Comparison of ENCODE assay signal across 9 cellular contexts in the genomic region with DNA sequence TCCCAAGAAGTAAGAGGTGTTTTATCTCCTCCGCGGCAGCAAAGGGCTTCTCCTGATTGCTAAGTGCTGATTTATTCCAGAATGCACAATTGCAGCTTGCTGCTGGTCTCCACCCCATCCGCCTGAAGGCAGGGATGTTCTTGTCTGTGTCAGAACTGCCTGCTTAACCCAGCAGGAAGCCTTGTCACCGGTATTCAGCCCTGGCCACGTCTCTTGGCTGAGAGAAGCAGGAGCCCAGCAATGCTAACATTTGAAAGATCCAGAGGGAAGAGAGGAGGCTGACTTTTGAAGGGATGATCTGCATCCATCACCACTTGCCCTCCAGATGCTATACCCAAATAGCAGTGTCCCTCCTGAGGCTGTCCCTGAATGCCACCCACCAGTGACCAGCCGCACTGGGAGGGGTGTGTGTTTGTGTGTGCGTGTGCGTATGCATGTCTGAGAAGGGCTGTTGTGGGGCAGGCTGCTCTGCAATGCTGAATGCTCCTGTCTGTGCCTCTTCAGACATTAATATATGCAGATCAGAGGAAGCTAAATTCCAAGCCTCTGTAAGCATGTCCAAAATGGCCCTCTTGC. TPM values are rescaled to one million over a fixed set of nuclear protein-coding genes. Genes with fewer than 3 reads are reported as not detected.
DNase-seq lines count a peak whose midpoint lies in the region; ATAC-seq and TF ChIP-seq lines count a peak whose summit lies in the region.
"Had no signal": no experiment of that assay in that cellular context is flagged by ENCODE, and none has a peak within 500 bp of the region (broad histone marks: within the 10 kb centered on the region; RNA-seq: fewer than 3 reads in every experiment).

No MANE protein-coding gene starts in this region.

- H3K27me3 Mint-ChIP-seq in brain: peaks cover 26% of the 10 kb centered on the region

- no peaks in the 10 kb centered on the region for H3K9me3 Mint-ChIP-seq in brain

- peak; percentile 24 to 67 (median 32) for DNase-seq in stimulated activated naive CD4-positive, alpha-beta T cell (lab: John Stamatoyannopoulos, UW)
- DNase-seq in stimulated activated naive CD4-positive, alpha-beta T cell treated with Interleukin-2 at 50 U/mL for 16 hours (lab: John Stamatoyannopoulos, UW): no peak
- DNase-seq in 8988T: no peak

- H3K27ac Mint-ChIP-seq in brain: peak overlapping the region; percentile 1 to 80 (median 40)

- H3K4me3 Mint-ChIP-seq in brain: peak overlapping the region; percentile 62 to 80 (median 72)

- peaks cover 25% of the 10 kb centered on the region for H3K4me1 ChIP-seq in mesodermal cell (ENCODE audit: control insufficient read depth, insufficient read depth, low read length, poor library complexity, severe bottlenecking)

- H3K27ac ChIP-seq in mesodermal cell (ENCODE audit: low read depth, low read length, severe bottlenecking): peak overlapping the region; percentile 33
- H3K27ac ChIP-seq: SJCRH30 had no signal

- ATAC-seq in GM21390 (IDR thresholded peaks at IDR 0.05; ENCODE audit: unreplicated experiment) (no peak), GM19351 (IDR thresholded peaks at IDR 0.05; ENCODE audit: unreplicated experiment) (no peak), HG03460 (IDR thresholded peaks at IDR 0.05; ENCODE audit: unreplicated experiment) (no peak)

- no peaks in the 10 kb centered on the region for H3K36me3 ChIP-seq in mesodermal cell (ENCODE audit: control insufficient read depth, insufficient read depth, low read length)
- H3K36me3 ChIP-seq: SJCRH30 had no signal

- H3K4me1 Mint-ChIP-seq in brain: peaks cover 75% of the 10 kb centered on the region

- peak overlapping the region; percentile 11 for H3K4me3 ChIP-seq in mesodermal cell (ENCODE audit: extremely low read depth, insufficient read depth, low read length, poor library complexity, severe bottlenecking)

- H3K36me3 Mint-ChIP-seq in brain: no peaks in the 10 kb centered on the region

- TF ChIP-seq CTCF in brain (conservative IDR thresholded peaks at IDR 0.05): no peak

- 8 to 17% methylated on average over 3 to 4 of the region's 8 CpGs for WGBS in mesodermal cell (ENCODE audit: insufficient coverage in 2 of 2), 2 experiments

- no peaks in the 10 kb centered on the region for H3K9me3 ChIP-seq in mesodermal cell (ENCODE audit: control insufficient read depth, low read length)
- H3K9me3 ChIP-seq: SJCRH30 had no signal

RNA-seq across cellular contexts. Expression of gene SCML4, which starts 4.0 kb away (rescaled TPM):
- polyA plus RNA-seq in brain (ENCODE audit: insufficient read depth, low read depth, low replicate concordance): not detected
- polyA plus RNA-seq in mesodermal cell (2013, experiment 1 of 2): not detected
- not detected for polyA plus RNA-seq in mesodermal cell (2013, experiment 2 of 2)

Comparison
In these comparisons a context has a peak if more than half of its experiments do, and no peak if none do; other contexts are left out.
1. DNase-seq: peak in stimulated activated naive CD4-positive, alpha-beta T cell (6 of 6); none in stimulated activated naive CD4-positive, alpha-beta T cell treated with Interleukin-2 at 50 U/mL for 16 hours (single experiment) and 8988T (single experiment).